ENCODE assay signal across 17 cellular contexts in genomic region chr20:47865912-47866311, GRCh38.
DNase-seq lines count a peak whose midpoint lies in the region; ATAC-seq, FAIRE-seq and TF ChIP-seq lines count a peak whose summit lies in the region.
"Had no signal": no experiment of that assay in that cellular context is flagged by ENCODE, and none has a peak within 500 bp of the region (broad histone marks: within the 10 kb centered on the region; RNA-seq: fewer than 3 reads in every experiment).

No MANE protein-coding gene starts in this region.

- H3K4me3 ChIP-seq in bronchial epithelial cell (ENCODE audit: low read depth, low read length) (no peak overlapping the region), lower lobe of right lung (no peak overlapping the region)

- H3K4me1 ChIP-seq in lower lobe of right lung: no peaks in the 10 kb centered on the region

- H3K36me3 ChIP-seq in bronchial epithelial cell (ENCODE audit: control insufficient read depth, insufficient read depth, low read length) (no peaks in the 10 kb centered on the region), lower lobe of right lung (no peaks in the 10 kb centered on the region)

- FAIRE-seq in bronchial epithelial cell (lab: Jason Lieb, UNC): peak; percentile 64
- FAIRE-seq: A204.1, D721Med, GM19239 had no signal

- intact Hi-C loops in posterior vena cava (cut with DNase I) (loop anchor here in 1 of 2 donors (10.0 kb wide), 1 partner anchor 49 kb away; no protein-coding TSS in a partner anchor), lower lobe of right lung (cut with DNase I) (no loop called here)

- TF ChIP-seq CTCF in bronchial epithelial cell (IDR thresholded peaks at IDR 0.05; ENCODE audit: insufficient read depth, low read length, severe bottlenecking) (no peak), lower lobe of right lung (IDR thresholded peaks at IDR 0.05) (no peak)

- no peak for ATAC-seq in lower lobe of right lung
- ATAC-seq: CD8-positive, alpha-beta T cell had no signal

- DNase-seq in AG20443 (ENCODE audit: low spot score) (peak; percentile 29), NCI-H524 (lab: John Stamatoyannopoulos, UW) (peak; percentile 66 to 85), bronchial epithelial cell (ENCODE audit: low read depth) (no peak), posterior vena cava (ENCODE audit: low spot score) (peak; percentile 19), lower lobe of right lung (no peak), NCI-H526 treated with DMSO at 0.1 percent for 48 hours (lab: John Stamatoyannopoulos, UW) (no peak), NOMO-1 treated with dmso at 0.1 percent for 144 hours (lab: John Stamatoyannopoulos, UW; ENCODE audit: unreplicated experiment) (no peak)
- DNase-seq: CD8-positive, alpha-beta T cell; COR-L47; DMS53; GF-D8; GOT3; H9 had no signal

- no peak overlapping the region for H3K27ac ChIP-seq in lower lobe of right lung
- H3K27ac ChIP-seq: HL-60 had no signal

- H3K27me3 ChIP-seq in bronchial epithelial cell (ENCODE audit: control insufficient read depth, insufficient read depth, low read length) (no peaks in the 10 kb centered on the region), lower lobe of right lung (ENCODE audit: low read depth) (peaks cover 19% of the 10 kb centered on the region)

- no peaks in the 10 kb centered on the region for H3K9me3 ChIP-seq in lower lobe of right lung

Comparison
In these comparisons a context has a peak if more than half of its experiments do, and no peak if none do; other contexts are left out.
1. DNase-seq: peak in AG20443 (single experiment), NCI-H524 (2 of 2) and posterior vena cava (single experiment); none in bronchial epithelial cell (single experiment), lower lobe of right lung (single experiment), NCI-H526 treated with DMSO at 0.1 percent for 48 hours (single experiment) and NOMO-1 treated with dmso at 0.1 percent for 144 hours (single experiment).